17 cellular contexts compared by ENCODE assay signal in genomic region chr2:170512271-170512670, GRCh38.
DNase-seq lines count a peak whose midpoint lies in the region; ATAC-seq and TF ChIP-seq lines count a peak whose summit lies in the region.
"Had no signal": no experiment of that assay in that cellular context is flagged by ENCODE, and none has a peak within 500 bp of the region (broad histone marks: within the 10 kb centered on the region; RNA-seq: fewer than 3 reads in every experiment).

No MANE protein-coding gene starts in this region.

- H3K4me3 ChIP-seq in hepatocyte (no peak overlapping the region), A673 (ENCODE audit: low read depth, low read length, poor library complexity, severe bottlenecking) (no peak overlapping the region)
- H3K4me3 ChIP-seq: HAP-1 had no signal

- H3K79me2 ChIP-seq in hepatocyte: no peaks in the 10 kb centered on the region

- no peak for ATAC-seq in HG03432 (IDR thresholded peaks at IDR 0.05; ENCODE audit: unreplicated experiment)
- ATAC-seq: naive thymus-derived CD4-positive, alpha-beta T cell; stimulated activated naive CD8-positive, alpha-beta T cell treated with anti-CD3 and anti-CD28 coated beads, Interleukin-15, Interleukin-2, amounts not matched to agents 100 U/mL and 50 U/mL, for 24 hours had no signal

- no peak overlapping the region for H3K27ac ChIP-seq in hepatocyte
- H3K27ac ChIP-seq in A673 (ENCODE audit: low read depth, low read length, poor library complexity, severe bottlenecking): no peak overlapping the region
- H3K27ac ChIP-seq: KMS-11 had no signal

- H3K4me2 ChIP-seq in hepatocyte: no peak overlapping the region
- H3K4me2 ChIP-seq: KMS-11 had no signal

- H2AFZ ChIP-seq in hepatocyte: no peak overlapping the region

- H3K9me2 ChIP-seq in hepatocyte (replicated peaks; ENCODE audit: insufficient read depth): no peaks in the 10 kb centered on the region

- H4K20me1 ChIP-seq in hepatocyte (ENCODE audit: insufficient read depth, poor library complexity, severe bottlenecking): no peaks in the 10 kb centered on the region

- POLR2A ChIA-PET in A673 (lab: Charles Lee; ENCODE audit: low non-redundant PET): interaction anchor here (0.5 kb wide), 1 partner anchor 37 kb away, joined by 3 read pairs; no protein-coding TSS in a partner anchor

- TF ChIP-seq CTCF in hepatocyte (IDR thresholded peaks at IDR 0.05; ENCODE audit: poor library complexity): no peak
- no peak for TF ChIP-seq CTCF in A673 (conservative IDR thresholded peaks at IDR 0.05; ENCODE audit: low read depth, low read length)

- H3K9me3 ChIP-seq in hepatocyte (ENCODE audit: low read depth) (no peaks in the 10 kb centered on the region), A673 (ENCODE audit: low read depth, low read length, poor library complexity, severe bottlenecking) (no peaks in the 10 kb centered on the region)
- H3K9me3 ChIP-seq: HAP-1 had no signal

- peak; percentile 78 for DNase-seq in DMS 273 (lab: John Stamatoyannopoulos, UW; ENCODE audit: unreplicated experiment)
- DNase-seq in RPMI7951 (ENCODE audit: low read depth): peak; percentile 45
- DNase-seq in hippocampal formation (lab: John Stamatoyannopoulos, UW): peak; percentile 74 to 77
- peak in 8 of 10 donors; percentile 25 to 92 (median 55) for DNase-seq in posterior cingulate gyrus
- DNase-seq in hepatocyte (ENCODE audit: low spot score): no peak
- no peak for DNase-seq in NCI-H1930 (lab: John Stamatoyannopoulos, UW)
- no peak for DNase-seq in A673 (ENCODE audit: low spot score)
- DNase-seq: COR-L47; naive thymus-derived CD4-positive, alpha-beta T cell; NCI-H1417; NCI-H345; SHP77 treated with DMSO at 0.1 percent for 48 hours; stimulated activated naive CD8-positive, alpha-beta T cell treated with anti-CD3 and anti-CD28 coated beads, Interleukin-15, Interleukin-2, amounts not matched to agents 100 U/mL and 50 U/mL, for 24 hours; T-helper 2 cell had no signal

- CTCF ChIA-PET in A673 (lab: Charles Lee): no interaction called here

- no peaks in the 10 kb centered on the region for H3K4me1 ChIP-seq in hepatocyte (ENCODE audit: insufficient read depth)
- H3K4me1 ChIP-seq in A673 (ENCODE audit: insufficient read depth, low read length, poor library complexity, severe bottlenecking): no peaks in the 10 kb centered on the region
- H3K4me1 ChIP-seq: HAP-1 had no signal

- intact Hi-C loops in posterior cingulate gyrus (cut with DNase I): no loop called here
- intact Hi-C loops in A673 (cut with micrococcal nuclease; ENCODE audit: unreplicated experiment): no loop called here

- no TSS peak for BruUV-seq in A673 (replicated peaks; lab: Mats Ljungman, UMichigan)

- H3K36me3 ChIP-seq in hepatocyte (replicated peaks; ENCODE audit: insufficient read depth, low read depth) (no peaks in the 10 kb centered on the region), A673 (ENCODE audit: insufficient read depth, low read length, poor library complexity, severe bottlenecking) (no peaks in the 10 kb centered on the region)
- H3K36me3 ChIP-seq: HAP-1 had no signal

- 47% methylated on average over 2 of the region's 2 CpGs for WGBS in hepatocyte (ENCODE audit: low lambda C conversion rate, missing lambda C conversion rate)

- H3K27me3 ChIP-seq in hepatocyte (no peaks in the 10 kb centered on the region), A673 (replicated peaks; ENCODE audit: insufficient read depth, low read depth, low read length, poor library complexity) (peaks cover 4% of the 10 kb centered on the region)

Comparison
In these comparisons a context has a peak if more than half of its experiments do, and no peak if none do; other contexts are left out.
1. DNase-seq: peak in DMS 273 (single experiment), RPMI7951 (single experiment), hippocampal formation (2 of 2) and posterior cingulate gyrus (8 of 10); none in hepatocyte (single experiment), NCI-H1930 (0 of 2) and A673 (single experiment).